10 cellular contexts compared by ENCODE assay signal in the genomic region with DNA sequence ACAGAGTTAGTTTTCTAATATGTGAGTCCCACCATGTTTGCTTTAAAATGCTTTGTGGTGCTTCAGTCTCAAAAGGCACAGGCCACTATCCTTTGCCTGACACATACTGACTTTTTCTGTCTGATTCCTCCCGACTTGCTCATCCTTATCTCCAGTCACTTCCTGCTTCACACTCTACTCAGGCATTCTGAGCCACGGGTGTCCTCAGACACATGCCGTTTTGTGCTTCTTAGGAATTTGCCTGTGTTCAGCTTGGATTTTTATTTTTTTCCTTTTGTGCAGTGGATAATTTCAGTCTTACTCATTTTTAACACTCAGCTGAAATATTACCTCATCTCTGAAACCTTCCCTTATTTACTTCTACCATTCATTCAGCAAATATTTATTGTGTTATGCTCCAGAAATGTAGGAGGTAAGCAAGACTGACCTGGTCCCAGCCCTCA. TPM values are rescaled to one million over a fixed set of nuclear protein-coding genes. Genes with fewer than 3 reads are reported as not detected.
DNase-seq lines count a peak whose midpoint lies in the region; ATAC-seq and TF ChIP-seq lines count a peak whose summit lies in the region.
"Had no signal": no experiment of that assay in that cellular context is flagged by ENCODE, and none has a peak within 500 bp of the region (broad histone marks: within the 10 kb centered on the region; RNA-seq: fewer than 3 reads in every experiment).

No MANE protein-coding gene starts in this region.

- H3K9me3 ChIP-seq in SJSA1 (replicated peaks) (no peaks in the 10 kb centered on the region), osteoblast (ENCODE audit: low read depth, low read length) (no peaks in the 10 kb centered on the region)

- ATAC-seq in GM19023 (IDR thresholded peaks at IDR 0.05; ENCODE audit: unreplicated experiment) (no peak), GM21529 (IDR thresholded peaks at IDR 0.05; ENCODE audit: unreplicated experiment) (no peak)
- ATAC-seq: activated CD4-positive, CD25-positive, alpha-beta regulatory T cell treated with anti-CD3 and anti-CD28 coated beads, Interleukin-2, amount 50 U/mL, for 24 hours had no signal

- no peaks in the 10 kb centered on the region for H3K9me3 Mint-ChIP-seq in activated naive CD4-positive, alpha-beta T cell treated with anti-CD3 and anti-CD28 coated beads for 36 hours

- peak overlapping the region; percentile 8 for H3K4me2 ChIP-seq in osteoblast (ENCODE audit: insufficient read depth, low read length)

- H4K20me1 ChIP-seq in osteoblast (ENCODE audit: insufficient read depth, low read length): no peaks in the 10 kb centered on the region

- H2AFZ ChIP-seq in osteoblast (ENCODE audit: low read length): peak overlapping the region; percentile 23

- H3K27me3 ChIP-seq in SJSA1 (replicated peaks) (no peaks in the 10 kb centered on the region), osteoblast (ENCODE audit: insufficient read depth, low read length) (no peaks in the 10 kb centered on the region)

- CTCF ChIA-PET in activated naive CD4-positive, alpha-beta T cell treated with anti-CD3 and anti-CD28 coated beads for 36 hours (lab: Charles Lee): no interaction called here

- TF ChIP-seq CTCF in osteoblast (IDR thresholded peaks at IDR 0.05; ENCODE audit: extremely low read depth, low read depth, low read length): no peak

- intact Hi-C loops in activated naive CD4-positive, alpha-beta T cell treated with anti-CD3 and anti-CD28 coated beads for 36 hours (cut with micrococcal nuclease): no loop called here

- H3K36me3 ChIP-seq in SJSA1 (no peaks in the 10 kb centered on the region; the same call in 1 of the 2 replicates), osteoblast (ENCODE audit: insufficient read depth, low read length) (no peaks in the 10 kb centered on the region)

- H3K27me3 Mint-ChIP-seq in activated naive CD4-positive, alpha-beta T cell treated with anti-CD3 and anti-CD28 coated beads for 36 hours (ENCODE audit: low read depth): no peaks in the 10 kb centered on the region

- H3K4me3 ChIP-seq in SJSA1 (no peak overlapping the region), osteoblast (ENCODE audit: insufficient read depth, low read length) (no peak overlapping the region)

- H3K79me2 ChIP-seq in osteoblast (ENCODE audit: insufficient read depth, low read length): no peaks in the 10 kb centered on the region

- H3K27ac ChIP-seq in SJSA1 (peak overlapping the region; percentile 92), osteoblast (ENCODE audit: low read depth, low read length) (peak overlapping the region; percentile 82)

- H3K36me3 Mint-ChIP-seq in activated naive CD4-positive, alpha-beta T cell treated with anti-CD3 and anti-CD28 coated beads for 36 hours (ENCODE audit: low read depth): peaks cover 32% of the 10 kb centered on the region

- no peak overlapping the region for H3K4me3 Mint-ChIP-seq in activated naive CD4-positive, alpha-beta T cell treated with anti-CD3 and anti-CD28 coated beads for 36 hours

- DNase-seq in ELR (ENCODE audit: low read depth) (peak; percentile 97), SJSA1 (ENCODE audit: low read depth in 1 of 2, low spot score in 2 of 2) (peak; percentile 93 to 97), fibroblast of peridontal ligament (ENCODE audit: extremely low read depth) (peak; percentile 59), osteoblast (ENCODE audit: insufficient read length, low spot score, missing footprints) (peak; percentile 73)
- DNase-seq in activated CD4-positive, CD25-positive, alpha-beta regulatory T cell (lab: John Stamatoyannopoulos, UW): no peak
- DNase-seq in activated naive CD4-positive, alpha-beta T cell treated with anti-CD3 and anti-CD28 coated beads for 36 hours: no peak
- DNase-seq: Kasumi-1 had no signal

- H3K4me1 ChIP-seq in SJSA1 (replicated peaks): peaks cover 58% of the 10 kb centered on the region
- peaks cover 34% of the 10 kb centered on the region for H3K4me1 ChIP-seq in osteoblast (ENCODE audit: insufficient read depth, low read length)

- peaks cover 58% of the 10 kb centered on the region for H3K4me1 Mint-ChIP-seq in activated naive CD4-positive, alpha-beta T cell treated with anti-CD3 and anti-CD28 coated beads for 36 hours (ENCODE audit: low read depth)

- no peak overlapping the region for H3K27ac Mint-ChIP-seq in activated naive CD4-positive, alpha-beta T cell treated with anti-CD3 and anti-CD28 coated beads for 36 hours

RNA-seq across cellular contexts. Expression of a gene that starts 54.1 kb away (rescaled TPM):
- total RNA-seq in SJSA1 (2014; rRNA removed; shearing (Covaris generic)): 91.7 and 112 TPM in 2 replicates
- total RNA-seq in osteoblast: 69.5 and 81.8 TPM in 2 replicates
- 10 to 100 TPM; 50.1 to 52.3 TPM for total RNA-seq in activated naive CD4-positive, alpha-beta T cell treated with anti-CD3 and anti-CD28 coated beads for 36 hours

Comparison
In these comparisons a context has a peak if more than half of its experiments do, and no peak if none do; other contexts are left out.
1. DNase-seq: peak in ELR (single experiment), SJSA1 (2 of 2), fibroblast of peridontal ligament (single experiment) and osteoblast (single experiment); none in activated CD4-positive, CD25-positive, alpha-beta regulatory T cell (0 of 4) and activated naive CD4-positive, alpha-beta T cell treated with anti-CD3 and anti-CD28 coated beads for 36 hours (single experiment).